9 cellular contexts compared by ENCODE assay signal in genomic region chr17:77690271-77691161, GRCh38.
DNase-seq lines count a peak whose midpoint lies in the region; ATAC-seq and TF ChIP-seq lines count a peak whose summit lies in the region.
"Had no signal": no experiment of that assay in that cellular context is flagged by ENCODE, and none has a peak within 500 bp of the region (broad histone marks: within the 10 kb centered on the region; RNA-seq: fewer than 3 reads in every experiment).

No MANE protein-coding gene starts in this region.

- peaks cover 0 to 14% (median 4%) of the 10 kb centered on the region in 12 donors for H3K4me1 ChIP-seq in heart left ventricle
- H3K4me1 ChIP-seq in suprapubic skin = peaks cover 12% of the 10 kb centered on the region
- peaks cover 0 to 12% (median 5%) of the 10 kb centered on the region in 4 donors for H3K4me1 ChIP-seq in transverse colon

- no peak overlapping the region for H3K27ac Mint-ChIP-seq in activated T-cell treated with anti-CD3 and anti-CD28 coated beads, Interleukin-2, amount 50 U/mL, for 24 hours

- in situ Hi-C loops in transverse colon (cut with MboI; ENCODE audit: low pct_ligation_motif_present in 1 of 4, low pct_unique_long_range_greater_than_20kb in 1 of 4, low sequenced_read_pairs in 3 of 4) = no loop called here

- H3K36me3 ChIP-seq in heart left ventricle (no peaks in the 10 kb centered on the region), suprapubic skin (no peaks in the 10 kb centered on the region), transverse colon (no peaks in the 10 kb centered on the region)

- H3K27ac ChIP-seq in heart left ventricle = peak overlapping the region in 2 of 12 donors; percentile 8 to 59
- no peak overlapping the region for H3K27ac ChIP-seq in suprapubic skin
- H3K27ac ChIP-seq in transverse colon = no peak overlapping the region

- TF ChIP-seq EP300 in suprapubic skin (IDR thresholded peaks at IDR 0.05) (no peak), transverse colon (IDR thresholded peaks at IDR 0.05; ENCODE audit: low read depth) (no peak)

- H3K4me1 Mint-ChIP-seq in activated T-cell treated with anti-CD3 and anti-CD28 coated beads, Interleukin-2, amount 50 U/mL, for 24 hours (ENCODE audit: low read depth) = peaks cover 26% of the 10 kb centered on the region

- H3K27me3 ChIP-seq in heart left ventricle (peaks cover 0 to 4% (median 0%) of the 10 kb centered on the region in 9 donors), suprapubic skin (peaks cover 72% of the 10 kb centered on the region), transverse colon (peaks cover 35% of the 10 kb centered on the region)

- TF ChIP-seq POLR2A in heart left ventricle (IDR thresholded peaks at IDR 0.05) = no peak
- TF ChIP-seq POLR2A in suprapubic skin (IDR thresholded peaks at IDR 0.05) = no peak
- TF ChIP-seq POLR2A in transverse colon (IDR thresholded peaks at IDR 0.05) = no peak

- no peaks in the 10 kb centered on the region for H3K9me3 Mint-ChIP-seq in activated T-cell treated with anti-CD3 and anti-CD28 coated beads, Interleukin-2, amount 50 U/mL, for 24 hours

- peaks cover 5% of the 10 kb centered on the region for H3K27me3 Mint-ChIP-seq in activated T-cell treated with anti-CD3 and anti-CD28 coated beads, Interleukin-2, amount 50 U/mL, for 24 hours

- intact Hi-C loops in heart left ventricle (cut with DNase I) = no loop called here
- intact Hi-C loops in transverse colon (cut with DNase I; ENCODE audit: low total_unique reads) = no loop called here

- peak overlapping the region; percentile 18 for H3K4me3 Mint-ChIP-seq in activated T-cell treated with anti-CD3 and anti-CD28 coated beads, Interleukin-2, amount 50 U/mL, for 24 hours

- no peaks in the 10 kb centered on the region for H3K36me3 Mint-ChIP-seq in activated T-cell treated with anti-CD3 and anti-CD28 coated beads, Interleukin-2, amount 50 U/mL, for 24 hours (ENCODE audit: low read depth)

- no peak for TF ChIP-seq CTCF in heart left ventricle (IDR thresholded peaks at IDR 0.05)
- TF ChIP-seq CTCF in suprapubic skin (IDR thresholded peaks at IDR 0.05) = no peak
- no peak for TF ChIP-seq CTCF in transverse colon (IDR thresholded peaks at IDR 0.05)

- 37 to 51% (median 43%) methylated on average over 22 to 24 of the region's 24 CpGs for WGBS in heart left ventricle, 4 donors
- 9% methylated on average over 23 of the region's 24 CpGs for WGBS in suprapubic skin
- 25 to 58% methylated on average over 2 to 23 of the region's 24 CpGs for WGBS in transverse colon (ENCODE audit: low coverage in 1 of 2), 2 donors

- H3K9me3 ChIP-seq in heart left ventricle (no peaks in the 10 kb centered on the region), suprapubic skin (no peaks in the 10 kb centered on the region), transverse colon (no peaks in the 10 kb centered on the region)

- no peak for DNase-seq in activated T-cell treated with anti-CD3 and anti-CD28 coated beads, Interleukin-2, amount 50 U/mL, for 24 hours
- DNase-seq in activated T-cell treated with anti-CD3 and anti-CD28 coated beads for 4 hours (no peak), RPMI8226 (peak; percentile 55), heart left ventricle (peak in 3 of 5 donors; percentile 38 to 64 (median 47)), suprapubic skin (ENCODE audit: low spot score in 2 of 2) (no peak), transverse colon (no peak)
- DNase-seq: T1000 had no signal

- ATAC-seq in heart left ventricle (peak in 3 of 4 donors; percentile 9 to 53 (median 41)), GM18870 (IDR thresholded peaks at IDR 0.05; ENCODE audit: unreplicated experiment) (no peak), GM21423 (IDR thresholded peaks at IDR 0.05; ENCODE audit: unreplicated experiment) (no peak)

- H3K4me3 ChIP-seq in heart left ventricle = peak overlapping the region in 8 of 12 donors; percentile 2 to 43 (median 27)
- peak overlapping the region; percentile 23 for H3K4me3 ChIP-seq in suprapubic skin
- H3K4me3 ChIP-seq in transverse colon = peak overlapping the region in 1 of 4 donors; percentile 7

Comparison
In these comparisons a context has a peak if more than half of its experiments do, and no peak if none do; other contexts are left out.
1. DNase-seq: peak in RPMI8226 (single experiment) and heart left ventricle (3 of 5); none in activated T-cell treated with anti-CD3 and anti-CD28 coated beads, Interleukin-2, amount 50 U/mL, for 24 hours (single experiment), activated T-cell treated with anti-CD3 and anti-CD28 coated beads for 4 hours (single experiment), suprapubic skin (0 of 2) and transverse colon (single experiment).
2. ATAC-seq: peak in heart left ventricle (3 of 4); none in GM18870 (single experiment) and GM21423 (single experiment).